18 cellular contexts compared by ENCODE assay signal in the genomic region with DNA sequence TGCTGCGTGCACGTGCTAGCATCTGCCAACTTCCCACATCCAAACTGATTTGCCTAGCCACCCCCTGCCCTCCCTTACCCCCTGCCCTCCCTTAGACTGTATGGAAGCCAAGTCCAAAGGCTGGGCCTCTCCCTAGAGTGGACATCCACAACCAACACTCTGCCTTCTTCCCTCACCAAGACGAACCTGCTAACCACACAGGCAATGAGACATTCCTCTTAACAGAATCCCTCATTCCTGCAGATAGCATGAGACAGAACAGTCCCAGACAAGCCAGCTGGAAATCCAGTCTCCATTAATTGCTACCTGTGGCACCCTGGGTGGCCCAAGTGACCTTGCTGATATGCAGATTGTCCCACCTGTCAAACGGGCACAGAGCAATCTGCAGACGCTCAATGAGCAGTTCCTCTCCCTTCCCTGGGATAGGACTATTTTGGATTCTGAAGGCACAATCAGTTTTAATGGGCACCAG.
DNase-seq lines count a peak whose midpoint lies in the region; ATAC-seq, FAIRE-seq and TF ChIP-seq lines count a peak whose summit lies in the region.
"Had no signal": no experiment of that assay in that cellular context is flagged by ENCODE, and none has a peak within 500 bp of the region (broad histone marks: within the 10 kb centered on the region; RNA-seq: fewer than 3 reads in every experiment).

No MANE protein-coding gene starts in this region.

- H3K9me3 ChIP-seq in H1 (ENCODE audit: insufficient read depth in 2 of 2, low read depth in 1 of 2, low read length in 1 of 2) (peaks cover 4 to 10% of the 10 kb centered on the region in 2 experiments; a peak in 2 of 4 replicates), osteoblast (ENCODE audit: low read depth, low read length) (no peaks in the 10 kb centered on the region)
- H3K9me3 ChIP-seq: A549, Caco-2 had no signal

- H3K79me1 ChIP-seq in H1 (ENCODE audit: low read depth, low read length): no peaks in the 10 kb centered on the region

- TF ChIP-seq RAD21 in H1 (IDR thresholded peaks at IDR 0.05 in 1 of 2, conservative IDR thresholded peaks at IDR 0.05 in 1 of 2; ENCODE audit: low read depth in 2 of 2, low read length in 2 of 2): no peak

- no peak overlapping the region for H3K14ac ChIP-seq in H1 (ENCODE audit: insufficient read length)

- H3K4me3 Mint-ChIP-seq in GM23338: no peak overlapping the region
- H3K4me3 Mint-ChIP-seq: CD14-positive monocyte had no signal

- H3K9me2 ChIP-seq in GM23338 (ENCODE audit: insufficient read depth): peaks cover 18% of the 10 kb centered on the region; the same call in 1 of the 2 replicates

- peaks cover 6% of the 10 kb centered on the region for H3K27me3 Mint-ChIP-seq in GM23338 (ENCODE audit: insufficient read depth, low read depth, poor library complexity)

- H3K9ac ChIP-seq in H1 (replicated peaks in 1 of 4; ENCODE audit: extremely low read depth in 1 of 4, low read depth in 3 of 4, low read length in 3 of 4): no peak overlapping the region

- no peaks in the 10 kb centered on the region; the same call in 1 of the 2 replicates for H3K23me2 ChIP-seq in H1 (ENCODE audit: low read depth, low read length)

- no peaks in the 10 kb centered on the region for H3K27me3 ChIP-seq in GM23338 (ENCODE audit: insufficient read depth)
- no peaks in the 10 kb centered on the region for H3K27me3 ChIP-seq in H1 (replicated peaks in 1 of 4; ENCODE audit: control insufficient read depth in 3 of 4, extremely low read depth in 1 of 4, insufficient read depth in 3 of 4, low read length in 3 of 4)
- H3K27me3 ChIP-seq in osteoblast (ENCODE audit: insufficient read depth, low read length): no peaks in the 10 kb centered on the region

- TF ChIP-seq CTCF in GM23338 (conservative IDR thresholded peaks at IDR 0.05; ENCODE audit: low read depth in 2 of 2) (no peak), VCaP (conservative IDR thresholded peaks at IDR 0.05) (no peak), H1 (IDR thresholded peaks at IDR 0.05; ENCODE audit: control extremely low read depth in 1 of 3, insufficient read depth in 1 of 3, low read depth in 1 of 3, low read length in 3 of 3) (no peak), osteoblast (IDR thresholded peaks at IDR 0.05; ENCODE audit: extremely low read depth, low read depth, low read length) (no peak)

- H2BK5ac ChIP-seq in H1 (ENCODE audit: low read depth, low read length): no peak overlapping the region; the same call in 1 of the 2 replicates

- no peak overlapping the region for H2BK20ac ChIP-seq in H1 (ENCODE audit: low read length)

- H4K8ac ChIP-seq in H1 (ENCODE audit: extremely low read depth, insufficient read depth, low read length): no peak overlapping the region

- CTCF ChIA-PET in H1 (lab: Charles Lee; ENCODE audit: partially characterized antibody): interaction anchor here (0.9 to 1.6 kb wide), 2 partner anchors 19 to 58 kb away, joined by 3 to 4 read pairs; no protein-coding TSS in a partner anchor

- H3K27ac ChIP-seq in GM23338 (ENCODE audit: low read depth) (no peak overlapping the region), VCaP (peak overlapping the region; percentile 88; the same call in 1 of the 2 replicates), H1 (ENCODE audit: low read depth, low read length) (no peak overlapping the region), osteoblast (ENCODE audit: low read depth, low read length) (no peak overlapping the region)
- H3K27ac ChIP-seq: A549, PC-9, SK-N-MC had no signal

- H3K9me3 Mint-ChIP-seq in GM23338: peaks cover 23% of the 10 kb centered on the region

- H3K4ac ChIP-seq in H1 (replicated peaks; ENCODE audit: insufficient read length, low read depth, low read length): no peak overlapping the region

- H2BK120ac ChIP-seq in H1 (replicated peaks; ENCODE audit: low read depth, low read length): no peak overlapping the region

- H3K4me1 ChIP-seq in GM23338 (ENCODE audit: insufficient read depth) (peaks cover 17% of the 10 kb centered on the region), H1 (replicated peaks in 1 of 4; ENCODE audit: control insufficient read depth in 3 of 4, insufficient read depth in 4 of 4, low read length in 3 of 4) (peaks cover 0 to 17% (median 9%) of the 10 kb centered on the region in 4 experiments; a peak in 6 of 7 replicates), osteoblast (ENCODE audit: insufficient read depth, low read length) (no peaks in the 10 kb centered on the region)
- H3K4me1 ChIP-seq: A549, Caco-2 had no signal

- no peak overlapping the region for H3K56ac ChIP-seq in H1 (replicated peaks; ENCODE audit: insufficient read length, low read depth, low read length)

- DNase-seq in GM23338 (ENCODE audit: low spot score): no peak
- DNase-seq in H1 (ENCODE audit: low read depth in 1 of 2, low spot score in 2 of 2): no peak
- no peak for DNase-seq in osteoblast (ENCODE audit: insufficient read length, low spot score, missing footprints)
- DNase-seq in left colon: no peak
- DNase-seq: Caco-2, Kasumi-1, NCI-H1417 treated with DMSO at 0.1 percent for 48 hours, NCI-H345, NCI-H774, PC-9 had no signal

- no peak overlapping the region for H3K27ac Mint-ChIP-seq in GM23338

- intact Hi-C loops in left colon (cut with DNase I, micrococcal nuclease): no loop called here

- H3K36me3 Mint-ChIP-seq in GM23338 (ENCODE audit: low read depth): peaks cover 15% of the 10 kb centered on the region
- H3K36me3 Mint-ChIP-seq: CD14-positive monocyte had no signal

- WGBS in H1 (ENCODE audit: extremely low coverage in 1 of 2, insufficient coverage in 1 of 2, insufficient read length in 1 of 2, insufficient replicate concordance in 2 of 2, low coverage in 1 of 2, low lambda C conversion rate in 2 of 2, missing lambda C conversion rate in 1 of 2), 2 experiments: 78% methylated on average over 5 of the region's 5 CpGs; no CpG with 5 or more reads in 1 of the 2 experiments

- H4K91ac ChIP-seq in H1 (replicated peaks; ENCODE audit: insufficient read length, low read length): no peak overlapping the region

- peak overlapping the region; percentile 20; the same call in 1 of the 2 replicates for H2BK15ac ChIP-seq in H1 (ENCODE audit: low read length)

- H3K36me3 ChIP-seq in GM23338 (ENCODE audit: insufficient read depth): no peaks in the 10 kb centered on the region; the same call in 1 of the 2 replicates
- no peaks in the 10 kb centered on the region; a peak in 1 of 8 replicates for H3K36me3 ChIP-seq in H1 (ENCODE audit: control insufficient read depth in 2 of 4, insufficient read depth in 4 of 4, low read length in 3 of 4)
- H3K36me3 ChIP-seq in osteoblast (ENCODE audit: insufficient read depth, low read length): no peaks in the 10 kb centered on the region

- H3F3A ChIP-seq in GM23338 (replicated peaks; ENCODE audit: low read depth): no peaks in the 10 kb centered on the region

- no peak for TF ChIP-seq EP300 in H1 (IDR thresholded peaks at IDR 0.05; ENCODE audit: borderline replicate concordance in 1 of 2, low read depth in 2 of 2, low read length in 2 of 2)

- no peaks in the 10 kb centered on the region for H4K20me1 ChIP-seq in GM23338 (replicated peaks; ENCODE audit: insufficient read depth)
- H4K20me1 ChIP-seq in H1 (replicated peaks in 1 of 2; ENCODE audit: control insufficient read depth in 1 of 2, insufficient read depth in 2 of 2, low read length in 2 of 2): no peaks in the 10 kb centered on the region
- no peaks in the 10 kb centered on the region for H4K20me1 ChIP-seq in osteoblast (ENCODE audit: insufficient read depth, low read length)

- H3K23ac ChIP-seq in H1 (ENCODE audit: insufficient read length): no peak overlapping the region

- H3K4me3 ChIP-seq in GM23338 (no peak overlapping the region), H1 (ENCODE audit: extremely low read depth in 1 of 4, insufficient read depth in 2 of 4, low read depth in 3 of 4, low read length in 4 of 4) (no peak overlapping the region), osteoblast (ENCODE audit: insufficient read depth, low read length) (no peak overlapping the region)
- H3K4me3 ChIP-seq: A549, GM12878, PC-9, SK-N-MC had no signal

- no peak for FAIRE-seq in H1 (lab: Jason Lieb, UNC)
- FAIRE-seq: A549, GM12878, GM18507 had no signal

- H4K5ac ChIP-seq in H1 (ENCODE audit: insufficient read length, low read depth, low read length): no peak overlapping the region

- POLR2A ChIA-PET in H1 (lab: Charles Lee; ENCODE audit: partially characterized antibody): no interaction called here

- H2AFZ ChIP-seq in GM23338 (no peak overlapping the region), H1 (ENCODE audit: low read length) (no peak overlapping the region), osteoblast (ENCODE audit: low read length) (peak overlapping the region; percentile 88)
- H2AFZ ChIP-seq: PC-9 had no signal

- peak overlapping the region; percentile 62; the same call in 1 of the 2 replicates for H2BK12ac ChIP-seq in H1 (ENCODE audit: low read depth, low read length)

- H3K18ac ChIP-seq in H1 (ENCODE audit: extremely low read depth, low read length): no peak overlapping the region

- H3K79me2 ChIP-seq in GM23338 (replicated peaks; ENCODE audit: insufficient read depth) (no peaks in the 10 kb centered on the region), H1 (ENCODE audit: control insufficient read depth in 1 of 2, insufficient read depth in 2 of 2, low read length in 2 of 2) (no peaks in the 10 kb centered on the region), osteoblast (ENCODE audit: insufficient read depth, low read length) (no peaks in the 10 kb centered on the region)

- ATAC-seq in GM23338: peak; percentile 17; the same call in 1 of the 3 replicates
- no peak for ATAC-seq in HG02610 (IDR thresholded peaks at IDR 0.05; ENCODE audit: unreplicated experiment)
- ATAC-seq in HG03342 (IDR thresholded peaks at IDR 0.05; ENCODE audit: unreplicated experiment): no peak
- ATAC-seq in left colon: no peak
- ATAC-seq: A549, GM12878 had no signal

- no peak for TF ChIP-seq POLR2A in H1 (IDR thresholded peaks at IDR 0.05; ENCODE audit: control extremely low read depth in 1 of 2, low read depth in 2 of 2, low read length in 2 of 2)

- H3K4me1 Mint-ChIP-seq in GM23338: peaks cover 27% of the 10 kb centered on the region
- H3K4me1 Mint-ChIP-seq: CD14-positive monocyte had no signal

- no peak overlapping the region for H2AK5ac ChIP-seq in H1 (ENCODE audit: low read depth, low read length)

- H3K4me2 ChIP-seq in GM23338: peak overlapping the region; percentile 64
- 0 out of 4 replicates have a peak overlapping the region, but pooled peaks of 1 of the 2 experiments have one; percentile 5 for H3K4me2 ChIP-seq in H1 (ENCODE audit: insufficient read depth in 1 of 2, low read depth in 2 of 2, low read length in 2 of 2)
- no peak overlapping the region for H3K4me2 ChIP-seq in osteoblast (ENCODE audit: insufficient read depth, low read length)
- H3K4me2 ChIP-seq: A549, PC-9 had no signal

TF ChIP-seq in GM23338, 12 proteins besides CTCF, POLR2A, EP300 and RAD21 (continues in another document):
- TF ChIP-seq ZNF114 (CRISPR knock-in tag; IDR thresholded peaks at IDR 0.05) (no peak), JUNB (IDR thresholded peaks at IDR 0.05; ENCODE audit: unreplicated experiment) (no peak)

TF ChIP-seq in H1, 55 proteins besides CTCF, POLR2A, EP300 and RAD21 (continues in another document):
- TF ChIP-seq, protein P1, sequence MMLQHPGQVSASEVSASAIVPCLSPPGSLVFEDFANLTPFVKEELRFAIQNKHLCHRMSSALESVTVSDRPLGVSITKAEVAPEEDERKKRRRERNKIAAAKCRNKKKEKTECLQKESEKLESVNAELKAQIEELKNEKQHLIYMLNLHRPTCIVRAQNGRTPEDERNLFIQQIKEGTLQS (IDR thresholded peaks at IDR 0.05; ENCODE audit: insufficient read depth, low read depth, low read length): no peak
